Comparison of ENCODE assay signal across 8 cellular contexts in the genomic region with DNA sequence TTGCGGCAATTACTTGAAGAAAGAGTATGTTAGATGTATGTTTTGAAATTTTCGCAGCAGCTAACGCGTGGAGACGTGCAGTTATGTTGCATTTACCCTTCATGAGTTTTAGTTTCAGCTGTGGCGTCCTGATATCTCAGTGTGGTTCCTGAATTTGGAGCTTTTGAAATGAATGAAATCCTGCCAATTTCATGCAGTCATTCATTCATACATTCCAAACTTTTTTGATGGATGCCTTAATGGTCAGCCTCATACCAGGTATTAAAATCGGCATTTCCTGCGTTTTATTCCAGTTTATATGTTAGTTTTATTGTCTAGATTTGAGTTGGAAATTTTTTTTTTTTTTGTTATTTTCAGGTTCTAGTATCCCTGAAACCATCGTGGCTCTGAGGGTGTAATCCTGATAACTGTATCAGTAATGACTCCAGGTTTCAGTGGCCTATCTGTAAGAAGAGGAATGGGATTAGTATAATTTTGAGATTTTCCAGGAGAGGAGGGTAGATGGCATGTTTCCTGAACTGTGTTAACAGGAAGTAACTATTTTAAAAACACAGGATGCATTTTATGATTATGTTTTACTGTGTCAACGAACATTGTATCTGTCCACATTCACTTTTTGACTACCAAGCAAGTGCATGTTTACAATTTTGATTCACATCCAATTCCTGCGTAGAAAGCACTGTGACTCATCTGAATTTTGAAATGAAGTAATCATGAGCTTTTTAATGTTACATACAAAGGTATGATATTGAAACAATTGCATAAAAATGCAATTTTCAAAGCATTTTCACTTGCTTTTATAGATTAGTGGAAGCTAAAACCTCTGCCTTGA. TPM values are rescaled to one million over a fixed set of nuclear protein-coding genes. Genes with fewer than 3 reads are reported as not detected.
DNase-seq lines count a peak whose midpoint lies in the region; ATAC-seq and TF ChIP-seq lines count a peak whose summit lies in the region.

No MANE protein-coding gene starts in this region.

- DNase-seq in AG20443 (ENCODE audit: low spot score) (peak; percentile 25), H7 (no peak), WTC11 (ENCODE audit: low spot score) (no peak), glomerular endothelial cell (ENCODE audit: extremely low read depth, low read depth, low spot score) (peak; percentile 77), skeletal muscle cell (ENCODE audit: low read depth) (peak; percentile 49), head of caudate nucleus (no peak), GOT3 (lab: John Stamatoyannopoulos, UW) (no peak), NCI-H1092 treated with DMSO at 0.1 percent for 48 hours (lab: John Stamatoyannopoulos, UW) (no peak)

- H3K36me3 ChIP-seq in H7 (replicated peaks; ENCODE audit: control insufficient read depth, insufficient read depth, low read length), result no peaks in the 10 kb centered on the region

- H3K4me3 ChIP-seq in H7 (ENCODE audit: insufficient read depth, low read depth, low read length) (peak overlapping the region; percentile 83), skeletal muscle cell (ENCODE audit: low read depth, low read length) (peak overlapping the region; percentile 89)

- POLR2A ChIA-PET in WTC11 (lab: Charles Lee), result interaction anchor here (0.6 to 1.5 kb wide), 5 partner anchors 10 to 1262 kb away, joined by 3 to 14 read pairs (median 7); a partner anchor contains a TSS

- CTCF ChIA-PET in WTC11 (lab: Charles Lee), result interaction anchor here (1.3 to 1.9 kb wide), 5 partner anchors 22 to 426 kb away, joined by 3 to 14 read pairs (median 7); a partner anchor contains a TSS

- ATAC-seq in WTC11, result no peak

- H3K36me3 Mint-ChIP-seq in WTC11, result no peaks in the 10 kb centered on the region

- H3K9me3 Mint-ChIP-seq in WTC11, result no peaks in the 10 kb centered on the region

- intact Hi-C loops in head of caudate nucleus (cut with DNase I), result no loop called here

- peak overlapping the region; percentile 76 for H3K4me3 Mint-ChIP-seq in WTC11

- H3K27ac Mint-ChIP-seq in WTC11, result peak overlapping the region; percentile 92

- H3K27me3 Mint-ChIP-seq in WTC11 (ENCODE audit: low read depth), result no peaks in the 10 kb centered on the region

- no peaks in the 10 kb centered on the region for H3K27me3 ChIP-seq in H7 (ENCODE audit: control insufficient read depth, insufficient read depth, low read length)

- no peak for TF ChIP-seq CTCF in WTC11 (IDR thresholded peaks at IDR 0.05)

- H3K4me1 Mint-ChIP-seq in WTC11, result peaks cover 17% of the 10 kb centered on the region

TF ChIP-seq in WTC11, 78 proteins besides CTCF, POLR2A, EP300 and RAD21:
- TF ChIP-seq ZNF232 (CRISPR knock-in tag; IDR thresholded peaks at IDR 0.05) (no peak), ATF1 (CRISPR knock-in tag; IDR thresholded peaks at IDR 0.05) (no peak), SMAD4 (CRISPR knock-in tag; IDR thresholded peaks at IDR 0.05) (no peak), NFATC4 (CRISPR knock-in tag; IDR thresholded peaks at IDR 0.05) (no peak), MYBL2 (CRISPR knock-in tag; IDR thresholded peaks at IDR 0.05) (no peak), NR3C1 (CRISPR knock-in tag; conservative IDR thresholded peaks at IDR 0.05; ENCODE audit: low read depth) (no peak), ZBTB21 (CRISPR knock-in tag; IDR thresholded peaks at IDR 0.05; ENCODE audit: borderline replicate concordance) (no peak), GABPB1 (CRISPR knock-in tag; IDR thresholded peaks at IDR 0.05) (no peak), ZNF416 (CRISPR knock-in tag; IDR thresholded peaks at IDR 0.05) (no peak)
- TF ChIP-seq, protein P1, sequence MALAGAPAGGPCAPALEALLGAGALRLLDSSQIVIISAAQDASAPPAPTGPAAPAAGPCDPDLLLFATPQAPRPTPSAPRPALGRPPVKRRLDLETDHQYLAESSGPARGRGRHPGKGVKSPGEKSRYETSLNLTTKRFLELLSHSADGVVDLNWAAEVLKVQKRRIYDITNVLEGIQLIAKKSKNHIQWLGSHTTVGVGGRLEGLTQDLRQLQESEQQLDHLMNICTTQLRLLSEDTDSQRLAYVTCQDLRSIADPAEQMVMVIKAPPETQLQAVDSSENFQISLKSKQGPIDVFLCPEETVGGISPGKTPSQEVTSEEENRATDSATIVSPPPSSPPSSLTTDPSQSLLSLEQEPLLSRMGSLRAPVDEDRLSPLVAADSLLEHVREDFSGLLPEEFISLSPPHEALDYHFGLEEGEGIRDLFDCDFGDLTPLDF (CRISPR knock-in tag; IDR thresholded peaks at IDR 0.05), result no peak
- TF ChIP-seq, protein P2, sequence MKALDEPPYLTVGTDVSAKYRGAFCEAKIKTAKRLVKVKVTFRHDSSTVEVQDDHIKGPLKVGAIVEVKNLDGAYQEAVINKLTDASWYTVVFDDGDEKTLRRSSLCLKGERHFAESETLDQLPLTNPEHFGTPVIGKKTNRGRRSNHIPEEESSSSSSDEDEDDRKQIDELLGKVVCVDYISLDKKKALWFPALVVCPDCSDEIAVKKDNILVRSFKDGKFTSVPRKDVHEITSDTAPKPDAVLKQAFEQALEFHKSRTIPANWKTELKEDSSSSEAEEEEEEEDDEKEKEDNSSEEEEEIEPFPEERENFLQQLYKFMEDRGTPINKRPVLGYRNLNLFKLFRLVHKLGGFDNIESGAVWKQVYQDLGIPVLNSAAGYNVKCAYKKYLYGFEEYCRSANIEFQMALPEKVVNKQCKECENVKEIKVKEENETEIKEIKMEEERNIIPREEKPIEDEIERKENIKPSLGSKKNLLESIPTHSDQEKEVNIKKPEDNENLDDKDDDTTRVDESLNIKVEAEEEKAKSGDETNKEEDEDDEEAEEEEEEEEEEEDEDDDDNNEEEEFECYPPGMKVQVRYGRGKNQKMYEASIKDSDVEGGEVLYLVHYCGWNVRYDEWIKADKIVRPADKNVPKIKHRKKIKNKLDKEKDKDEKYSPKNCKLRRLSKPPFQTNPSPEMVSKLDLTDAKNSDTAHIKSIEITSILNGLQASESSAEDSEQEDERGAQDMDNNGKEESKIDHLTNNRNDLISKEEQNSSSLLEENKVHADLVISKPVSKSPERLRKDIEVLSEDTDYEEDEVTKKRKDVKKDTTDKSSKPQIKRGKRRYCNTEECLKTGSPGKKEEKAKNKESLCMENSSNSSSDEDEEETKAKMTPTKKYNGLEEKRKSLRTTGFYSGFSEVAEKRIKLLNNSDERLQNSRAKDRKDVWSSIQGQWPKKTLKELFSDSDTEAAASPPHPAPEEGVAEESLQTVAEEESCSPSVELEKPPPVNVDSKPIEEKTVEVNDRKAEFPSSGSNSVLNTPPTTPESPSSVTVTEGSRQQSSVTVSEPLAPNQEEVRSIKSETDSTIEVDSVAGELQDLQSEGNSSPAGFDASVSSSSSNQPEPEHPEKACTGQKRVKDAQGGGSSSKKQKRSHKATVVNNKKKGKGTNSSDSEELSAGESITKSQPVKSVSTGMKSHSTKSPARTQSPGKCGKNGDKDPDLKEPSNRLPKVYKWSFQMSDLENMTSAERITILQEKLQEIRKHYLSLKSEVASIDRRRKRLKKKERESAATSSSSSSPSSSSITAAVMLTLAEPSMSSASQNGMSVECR (CRISPR knock-in tag; IDR thresholded peaks at IDR 0.05; ENCODE audit: borderline replicate concordance), result no peak
- TF ChIP-seq, protein P3, sequence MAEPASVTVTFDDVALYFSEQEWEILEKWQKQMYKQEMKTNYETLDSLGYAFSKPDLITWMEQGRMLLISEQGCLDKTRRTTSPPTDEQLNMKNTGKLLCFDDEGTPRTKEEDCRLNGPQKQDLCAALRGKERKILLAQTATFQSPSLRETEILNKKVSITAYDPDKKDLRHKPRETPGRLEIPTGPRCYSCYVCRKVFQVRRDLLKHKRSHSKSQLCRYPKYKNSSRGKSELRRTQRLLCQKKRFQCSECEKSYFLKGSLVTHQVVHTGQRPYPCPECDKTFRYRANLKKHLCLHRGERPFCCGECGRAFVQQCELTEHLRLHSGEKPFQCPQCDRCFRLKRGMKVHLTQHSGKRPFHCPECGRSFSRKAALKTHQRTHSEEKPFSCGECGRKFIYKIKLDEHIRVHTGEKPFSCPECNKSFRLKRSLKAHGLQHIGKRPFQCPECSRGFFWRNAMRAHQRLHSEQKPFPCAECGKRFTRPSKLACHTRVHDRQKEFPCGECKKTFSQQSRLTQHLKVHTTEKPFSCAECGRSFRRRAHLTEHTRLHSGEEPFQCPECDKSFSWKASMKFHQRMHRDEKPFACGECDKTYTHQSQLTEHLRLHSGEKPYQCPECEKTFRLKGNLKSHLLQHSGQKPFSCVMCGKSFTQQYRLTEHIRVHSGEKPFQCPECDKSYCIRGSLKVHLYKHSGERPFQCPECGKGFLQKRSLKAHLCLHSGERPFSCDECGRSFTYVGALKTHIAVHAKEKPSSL (CRISPR knock-in tag; conservative IDR thresholded peaks at IDR 0.05), result no peak
- TF ChIP-seq, protein P4, sequence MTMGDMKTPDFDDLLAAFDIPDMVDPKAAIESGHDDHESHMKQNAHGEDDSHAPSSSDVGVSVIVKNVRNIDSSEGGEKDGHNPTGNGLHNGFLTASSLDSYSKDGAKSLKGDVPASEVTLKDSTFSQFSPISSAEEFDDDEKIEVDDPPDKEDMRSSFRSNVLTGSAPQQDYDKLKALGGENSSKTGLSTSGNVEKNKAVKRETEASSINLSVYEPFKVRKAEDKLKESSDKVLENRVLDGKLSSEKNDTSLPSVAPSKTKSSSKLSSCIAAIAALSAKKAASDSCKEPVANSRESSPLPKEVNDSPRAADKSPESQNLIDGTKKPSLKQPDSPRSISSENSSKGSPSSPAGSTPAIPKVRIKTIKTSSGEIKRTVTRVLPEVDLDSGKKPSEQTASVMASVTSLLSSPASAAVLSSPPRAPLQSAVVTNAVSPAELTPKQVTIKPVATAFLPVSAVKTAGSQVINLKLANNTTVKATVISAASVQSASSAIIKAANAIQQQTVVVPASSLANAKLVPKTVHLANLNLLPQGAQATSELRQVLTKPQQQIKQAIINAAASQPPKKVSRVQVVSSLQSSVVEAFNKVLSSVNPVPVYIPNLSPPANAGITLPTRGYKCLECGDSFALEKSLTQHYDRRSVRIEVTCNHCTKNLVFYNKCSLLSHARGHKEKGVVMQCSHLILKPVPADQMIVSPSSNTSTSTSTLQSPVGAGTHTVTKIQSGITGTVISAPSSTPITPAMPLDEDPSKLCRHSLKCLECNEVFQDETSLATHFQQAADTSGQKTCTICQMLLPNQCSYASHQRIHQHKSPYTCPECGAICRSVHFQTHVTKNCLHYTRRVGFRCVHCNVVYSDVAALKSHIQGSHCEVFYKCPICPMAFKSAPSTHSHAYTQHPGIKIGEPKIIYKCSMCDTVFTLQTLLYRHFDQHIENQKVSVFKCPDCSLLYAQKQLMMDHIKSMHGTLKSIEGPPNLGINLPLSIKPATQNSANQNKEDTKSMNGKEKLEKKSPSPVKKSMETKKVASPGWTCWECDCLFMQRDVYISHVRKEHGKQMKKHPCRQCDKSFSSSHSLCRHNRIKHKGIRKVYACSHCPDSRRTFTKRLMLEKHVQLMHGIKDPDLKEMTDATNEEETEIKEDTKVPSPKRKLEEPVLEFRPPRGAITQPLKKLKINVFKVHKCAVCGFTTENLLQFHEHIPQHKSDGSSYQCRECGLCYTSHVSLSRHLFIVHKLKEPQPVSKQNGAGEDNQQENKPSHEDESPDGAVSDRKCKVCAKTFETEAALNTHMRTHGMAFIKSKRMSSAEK (CRISPR knock-in tag; IDR thresholded peaks at IDR 0.05; ENCODE audit: borderline replicate concordance), result no peak

RNA-seq across cellular contexts. Expression of a gene that starts 1.0 kb away (rescaled TPM):
- 41.8 and 45.3 TPM in 2 replicates for total RNA-seq in H7 (2014; rRNA removed; shearing (Covaris generic))
- total RNA-seq in WTC11 (2021) (34.3 to 37.1 TPM (median 36.3 TPM) in 3 replicates), glomerular endothelial cell (36.1 and 65.2 TPM in 2 replicates)

Comparison
In these comparisons a context has a peak if more than half of its experiments do, and no peak if none do; other contexts are left out.
1. DNase-seq: peak in AG20443 (single experiment), glomerular endothelial cell (single experiment) and skeletal muscle cell (single experiment); none in H7 (single experiment), WTC11 (single experiment), head of caudate nucleus (0 of 42), GOT3 (single experiment) and NCI-H1092 treated with DMSO at 0.1 percent for 48 hours (single experiment).